In genomic region chr22:26718488-26718887, GRCh38 we compare ENCODE assay signal across 19 cellular contexts.
"Had no signal": no experiment of that assay in that cellular context is flagged by ENCODE, and none has a peak within 500 bp of the region (broad histone marks: within the 10 kb centered on the region; RNA-seq: fewer than 3 reads in every experiment).

No MANE protein-coding gene starts in this region.

- H3K4me1 Mint-ChIP-seq: activated B cell treated with CpG ODN at 0.5 μM for 24 hours had no signal

- H3K9me3 Mint-ChIP-seq: activated B cell treated with CpG ODN at 0.5 μM for 24 hours; activated CD4-positive, alpha-beta T cell treated with anti-CD3 and anti-CD28 coated beads, Interleukin-2, amount 10 ng/mL, durations not matched to agents 7 days and 5 days; activated naive CD4-positive, alpha-beta T cell treated with anti-CD3 and anti-CD28 coated beads for 36 hours; activated T-cell treated with anti-CD3 and anti-CD28 coated beads, Interleukin-2, amount 50 U/mL, for 24 hours had no signal

- DNase-seq: activated B cell treated with CpG ODN at 0.5 μM for 24 hours; activated CD4-positive, alpha-beta T cell treated with anti-CD3 and anti-CD28 coated beads, Interleukin-2, amount 10 ng/mL, durations not matched to agents 7 days and 5 days; activated CD8-positive, alpha-beta T cell treated with anti-CD3 and anti-CD28 coated beads, Interleukin-2, amount 10 ng/mL, durations not matched to agents 7 days and 5 days; activated naive CD4-positive, alpha-beta T cell treated with anti-CD3 and anti-CD28 coated beads for 36 hours; activated T-cell treated with anti-CD3 and anti-CD28 coated beads, Interleukin-2, amount 50 U/mL, for 24 hours; aorta; effector CD4-positive, alpha-beta T cell; heart left ventricle; left lung; midbrain; occipital lobe; small intestine; stimulated activated CD4-positive, alpha-beta T cell treated with anti-CD3 and anti-CD28 coated beads, Interleukin-4, amount 100 ng/mL, for 1 hour; T-helper 1 cell; T-helper 9 cell had no signal

- H3K4me3 Mint-ChIP-seq: activated B cell treated with CpG ODN at 0.5 μM for 24 hours; activated CD4-positive, alpha-beta T cell treated with anti-CD3 and anti-CD28 coated beads, Interleukin-2, amount 10 ng/mL, durations not matched to agents 7 days and 5 days; activated CD8-positive, alpha-beta T cell treated with anti-CD3 and anti-CD28 coated beads, Interleukin-2, amount 10 ng/mL, durations not matched to agents 7 days and 5 days; activated naive CD4-positive, alpha-beta T cell treated with anti-CD3 and anti-CD28 coated beads for 36 hours; activated T-cell treated with anti-CD3 and anti-CD28 coated beads, Interleukin-2, amount 50 U/mL, for 24 hours had no signal

- H3K4me3 ChIP-seq: breast epithelium, gastroesophageal sphincter, heart left ventricle, left lung, prostate gland, right atrium auricular region had no signal

- H3K36me3 ChIP-seq: breast epithelium, prostate gland, right atrium auricular region had no signal

- ATAC-seq: activated CD8-positive, alpha-beta T cell treated with anti-CD3 and anti-CD28 coated beads, Interleukin-2, amount 10 ng/mL, durations not matched to agents 7 days and 5 days; gastroesophageal sphincter; heart left ventricle; left lung had no signal

- H3K27ac Mint-ChIP-seq: activated B cell treated with CpG ODN at 0.5 μM for 24 hours; activated CD4-positive, alpha-beta T cell treated with anti-CD3 and anti-CD28 coated beads, Interleukin-2, amount 10 ng/mL, durations not matched to agents 7 days and 5 days; activated CD8-positive, alpha-beta T cell treated with anti-CD3 and anti-CD28 coated beads, Interleukin-2, amount 10 ng/mL, durations not matched to agents 7 days and 5 days; activated naive CD4-positive, alpha-beta T cell treated with anti-CD3 and anti-CD28 coated beads for 36 hours; activated T-cell treated with anti-CD3 and anti-CD28 coated beads, Interleukin-2, amount 50 U/mL, for 24 hours had no signal

- H3K27me3 ChIP-seq: breast epithelium, gastroesophageal sphincter, heart left ventricle, left lung, right atrium auricular region had no signal

- H3K9me3 ChIP-seq: breast epithelium, gastroesophageal sphincter, heart left ventricle, left lung, prostate gland, right atrium auricular region had no signal

- H3K27me3 Mint-ChIP-seq: activated B cell treated with CpG ODN at 0.5 μM for 24 hours; activated CD4-positive, alpha-beta T cell treated with anti-CD3 and anti-CD28 coated beads, Interleukin-2, amount 10 ng/mL, durations not matched to agents 7 days and 5 days; activated T-cell treated with anti-CD3 and anti-CD28 coated beads, Interleukin-2, amount 50 U/mL, for 24 hours had no signal

- H3K4me1 ChIP-seq: breast epithelium, left lung, prostate gland had no signal

- FAIRE-seq: small intestine had no signal

- H3K27ac ChIP-seq: breast epithelium, gastroesophageal sphincter, heart left ventricle, left lung, prostate gland, right atrium auricular region had no signal
